ENCODE assay signal across 33 cellular contexts in genomic region chr22:46410291-46410808, GRCh38.
"Had no signal": no experiment of that assay in that cellular context is flagged by ENCODE, and none has a peak within 500 bp of the region (broad histone marks: within the 10 kb centered on the region; RNA-seq: fewer than 3 reads in every experiment).

No MANE protein-coding gene starts in this region.

- H3K4me3 Mint-ChIP-seq: activated B cell treated with CpG ODN at 0.5 μM for 24 hours; activated CD8-positive, alpha-beta T cell treated with anti-CD3 and anti-CD28 coated beads for 36 hours; activated naive CD8-positive, alpha-beta T cell; activated T-cell treated with anti-CD3 and anti-CD28 coated beads, Interleukin-2, amount 50 U/mL, for 4 hours; activated T-helper 17 cell treated with anti-CD3 and anti-CD28 coated beads, Interleukin-2, amount 50 U/mL, for 72 hours; T-cell; T-helper 1 cell treated with Interleukin-12 subunit alpha and Interleukin-12 subunit beta and Interleukin-4 antibody, amounts not matched to agents 30 μg/mL and 1 μg/mL, for 36 hours; T-helper 2 cell treated with Interferon-gamma antibody and Interleukin-4, amounts not matched to agents 5 μg/mL and 100 μg/mL, for 36 hours had no signal

- FAIRE-seq: endometrium, endothelial cell of umbilical vein had no signal

- H3K36me3 ChIP-seq: colonic mucosa, gastroesophageal sphincter, WERI-Rb-1 had no signal

- H3K9me3 ChIP-seq: body of pancreas, colonic mucosa, esophagus squamous epithelium, gastroesophageal sphincter had no signal

- H3K27me3 Mint-ChIP-seq: activated B cell treated with CpG ODN at 0.5 μM for 24 hours; activated CD8-positive, alpha-beta T cell treated with anti-CD3 and anti-CD28 coated beads for 36 hours; activated naive CD8-positive, alpha-beta T cell; activated T-helper 17 cell treated with anti-CD3 and anti-CD28 coated beads, Interleukin-2, amount 50 U/mL, for 72 hours had no signal

- H3K27me3 ChIP-seq: body of pancreas, colonic mucosa, esophagus squamous epithelium, gastroesophageal sphincter had no signal

- H3K4me1 ChIP-seq: body of pancreas, colonic mucosa, esophagus squamous epithelium, gastroesophageal sphincter had no signal

- H3K4me3 ChIP-seq: body of pancreas, colonic mucosa, esophagus squamous epithelium, gastroesophageal sphincter had no signal

- H3K4me1 Mint-ChIP-seq: activated T-helper 17 cell treated with anti-CD3 and anti-CD28 coated beads, Interleukin-2, amount 50 U/mL, for 72 hours; T-cell had no signal

- ATAC-seq: activated CD4-positive, CD25-positive, alpha-beta regulatory T cell treated with anti-CD3 and anti-CD28 coated beads, Interleukin-2, amount 50 U/mL, for 24 hours; activated CD8-positive, alpha-beta T cell treated with anti-CD3 and anti-CD28 coated beads for 36 hours; activated T-cell treated with anti-CD3 and anti-CD28 coated beads, Interleukin-2, amount 50 U/mL, for 4 hours; activated T-helper 17 cell treated with anti-CD3 and anti-CD28 coated beads, Interleukin-2, amount 50 U/mL, for 72 hours; body of pancreas; gastroesophageal sphincter; T-cell had no signal

- H3K27ac ChIP-seq: body of pancreas, colonic mucosa, epithelial cell of prostate, esophagus squamous epithelium, gastroesophageal sphincter, WERI-Rb-1 had no signal

- DNase-seq: activated B cell treated with CpG ODN at 0.5 μM for 24 hours; activated CD4-positive, alpha-beta T cell treated with anti-CD3 and anti-CD28 coated beads for 48 hours; activated CD4-positive, alpha-beta T cell treated with anti-CD3 and anti-CD28 coated beads, Interleukin-2, amount 50 U/mL, for 1 hour; activated CD4-positive, alpha-beta T cell treated with anti-CD3 and anti-CD28 coated beads, Interleukin-2, amount 50 U/mL, for 48 hours; activated CD8-positive, alpha-beta memory T cell treated with anti-CD3 and anti-CD28 coated beads for 24 hours; activated CD8-positive, alpha-beta T cell treated with anti-CD3 and anti-CD28 coated beads for 36 hours; activated effector memory CD4-positive, alpha-beta T cell treated with Interleukin-2 at 50 U/mL for 16 hours; activated gamma-delta T cell treated with Interleukin-2 at 50 U/mL for 16 hours; activated naive CD4-positive, alpha-beta T cell treated with anti-CD3 and anti-CD28 coated beads, Interleukin-2, amount 50 U/mL, for 16 hours; activated naive CD4-positive, alpha-beta T cell treated with Interleukin-2 at 50 U/mL for 16 hours; activated T-cell treated with anti-CD3 and anti-CD28 coated beads, Interleukin-2, amount 50 U/mL, for 4 hours; amygdala; aorta; body of pancreas; central memory CD4-positive, alpha-beta T cell; cerebellar nuclear complex; colonic mucosa; effector CD8-positive, alpha-beta T cell; esophagus squamous epithelium; foreskin melanocyte; head of caudate nucleus; T-cell; T1000; WERI-Rb-1 had no signal

- H3K36me3 Mint-ChIP-seq: activated naive CD8-positive, alpha-beta T cell; T-cell had no signal

- H3K27ac Mint-ChIP-seq: activated B cell treated with CpG ODN at 0.5 μM for 24 hours; activated CD8-positive, alpha-beta T cell treated with anti-CD3 and anti-CD28 coated beads for 36 hours; activated naive CD8-positive, alpha-beta T cell; activated T-helper 17 cell treated with anti-CD3 and anti-CD28 coated beads, Interleukin-2, amount 50 U/mL, for 72 hours; T-cell; T-helper 1 cell treated with Interleukin-12 subunit alpha and Interleukin-12 subunit beta and Interleukin-4 antibody, amounts not matched to agents 30 μg/mL and 1 μg/mL, for 36 hours; T-helper 2 cell treated with Interferon-gamma antibody and Interleukin-4, amounts not matched to agents 5 μg/mL and 100 μg/mL, for 36 hours had no signal

- H3K9me3 Mint-ChIP-seq: activated B cell treated with CpG ODN at 0.5 μM for 24 hours; activated CD8-positive, alpha-beta T cell treated with anti-CD3 and anti-CD28 coated beads for 36 hours; activated T-cell treated with anti-CD3 and anti-CD28 coated beads, Interleukin-2, amount 50 U/mL, for 4 hours; activated T-helper 17 cell treated with anti-CD3 and anti-CD28 coated beads, Interleukin-2, amount 50 U/mL, for 72 hours; T-cell; T-helper 1 cell treated with Interleukin-12 subunit alpha and Interleukin-12 subunit beta and Interleukin-4 antibody, amounts not matched to agents 30 μg/mL and 1 μg/mL, for 36 hours; T-helper 2 cell treated with Interferon-gamma antibody and Interleukin-4, amounts not matched to agents 5 μg/mL and 100 μg/mL, for 36 hours had no signal
